8 cellular contexts compared by ENCODE assay signal in the genomic region with DNA sequence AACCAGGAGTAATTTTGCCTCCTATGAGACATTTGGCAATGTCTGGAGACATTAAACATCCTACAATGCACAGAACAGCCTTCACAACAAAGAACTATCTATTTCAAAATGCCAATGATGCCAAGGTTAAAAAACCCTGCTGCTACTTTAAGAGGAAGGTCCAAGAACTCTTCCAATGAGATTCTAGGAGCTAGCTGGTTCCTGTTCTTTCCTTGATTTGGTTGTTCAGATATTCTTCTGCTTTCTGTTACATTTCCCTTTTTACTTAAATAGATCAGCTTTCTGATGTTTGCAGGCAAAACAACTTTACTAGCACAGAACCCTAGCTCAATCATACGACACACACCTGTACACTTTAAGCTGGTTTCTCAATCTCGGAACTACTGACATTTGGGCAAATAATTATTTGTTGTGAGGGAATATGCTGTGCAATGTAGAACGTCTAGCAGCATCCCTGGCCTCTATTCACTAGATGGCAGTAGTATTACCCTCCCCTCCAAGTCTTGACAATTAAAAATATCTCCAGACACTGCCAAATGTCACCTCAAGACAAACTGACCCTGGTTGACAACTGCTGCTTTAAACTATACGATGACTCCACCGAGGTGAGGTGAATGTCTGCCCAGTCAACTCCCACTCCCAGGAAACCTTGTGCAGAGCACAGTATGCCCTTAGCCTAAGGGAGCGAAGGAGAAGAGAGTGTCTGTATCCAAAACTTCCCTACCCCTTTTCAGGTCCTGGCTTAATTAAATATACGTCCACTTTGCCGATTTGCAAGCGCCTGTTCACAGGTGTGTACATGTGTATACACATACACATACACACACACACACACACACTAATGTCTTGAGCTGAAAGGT. TPM values are rescaled to one million over a fixed set of nuclear protein-coding genes. Genes with fewer than 3 reads are reported as not detected.
DNase-seq lines count a peak whose midpoint lies in the region; ATAC-seq and TF ChIP-seq lines count a peak whose summit lies in the region.

No MANE protein-coding gene starts in this region.

- no peak for ATAC-seq in activated CD4-positive, alpha-beta T cell treated with anti-CD3 and anti-CD28 coated beads for 36 hours
- ATAC-seq in naive thymus-derived CD4-positive, alpha-beta T cell: no peak
- no peak for ATAC-seq in left lung

- peaks cover 22% of the 10 kb centered on the region for H3K36me3 Mint-ChIP-seq in activated CD4-positive, alpha-beta T cell treated with anti-CD3 and anti-CD28 coated beads for 36 hours (ENCODE audit: low read depth)
- peaks cover 0 to 14% (median 10%) of the 10 kb centered on the region in 5 donors for H3K36me3 Mint-ChIP-seq in naive thymus-derived CD4-positive, alpha-beta T cell
- H3K36me3 Mint-ChIP-seq in activated naive CD4-positive, alpha-beta T cell treated with anti-CD3 and anti-CD28 coated beads, Interleukin-2, amount 10 ng/mL, durations not matched to agents 7 days and 5 days: peaks cover 1% of the 10 kb centered on the region

- H3K4me1 ChIP-seq in naive thymus-derived CD4-positive, alpha-beta T cell (ENCODE audit: control insufficient read depth in 2 of 2, insufficient read depth in 2 of 2, low read length in 2 of 2): peaks cover 4 to 13% of the 10 kb centered on the region in 2 donors
- H3K4me1 ChIP-seq in left lung: peaks cover 0 to 55% of the 10 kb centered on the region in 2 donors
- H3K4me1 ChIP-seq in tibial artery: peaks cover 0 to 49% (median 26%) of the 10 kb centered on the region in 4 donors

- CTCF ChIA-PET in activated CD4-positive, alpha-beta T cell treated with anti-CD3 and anti-CD28 coated beads for 36 hours (lab: Charles Lee): interaction anchor here (0.6 to 0.7 kb wide), 3 partner anchors 42 to 140 kb away, joined by 3 to 4 read pairs (median 3); no protein-coding TSS in a partner anchor
- CTCF ChIA-PET in naive thymus-derived CD4-positive, alpha-beta T cell (lab: Charles Lee): interaction anchor here (1.0 kb wide), 1 partner anchor 17 kb away, joined by 6 read pairs; no protein-coding TSS in a partner anchor
- CTCF ChIA-PET in activated naive CD4-positive, alpha-beta T cell treated with anti-CD3 and anti-CD28 coated beads, Interleukin-2, amount 10 ng/mL, durations not matched to agents 7 days and 5 days (lab: Charles Lee): interaction anchor here (0.9 to 3.2 kb wide), 6 partner anchors 11 to 604 kb away, joined by 3 to 12 read pairs (median 3); no protein-coding TSS in a partner anchor

- no peaks in the 10 kb centered on the region for H3K27me3 ChIP-seq in naive thymus-derived CD4-positive, alpha-beta T cell (ENCODE audit: control insufficient read depth in 2 of 2, insufficient read depth in 2 of 2, low read length in 2 of 2)
- no peaks in the 10 kb centered on the region for H3K27me3 ChIP-seq in left lung
- no peaks in the 10 kb centered on the region for H3K27me3 ChIP-seq in tibial artery

- H3K9me3 ChIP-seq in naive thymus-derived CD4-positive, alpha-beta T cell (ENCODE audit: control insufficient read depth in 2 of 3, low read length in 3 of 3): no peaks in the 10 kb centered on the region
- no peaks in the 10 kb centered on the region for H3K9me3 ChIP-seq in left lung
- no peaks in the 10 kb centered on the region for H3K9me3 ChIP-seq in tibial artery

- POLR2A ChIA-PET in activated CD4-positive, alpha-beta T cell treated with anti-CD3 and anti-CD28 coated beads for 36 hours (lab: Charles Lee): interaction anchor here (0.6 to 2.4 kb wide), 2 partner anchors 7 to 62 kb away, joined by 4 to 6 read pairs; partner anchors contain the start of gene ACTR6
- POLR2A ChIA-PET in naive thymus-derived CD4-positive, alpha-beta T cell (lab: Charles Lee): no interaction called here

- H3K27me3 Mint-ChIP-seq in activated CD4-positive, alpha-beta T cell treated with anti-CD3 and anti-CD28 coated beads for 36 hours: no peaks in the 10 kb centered on the region
- no peaks in the 10 kb centered on the region for H3K27me3 Mint-ChIP-seq in naive thymus-derived CD4-positive, alpha-beta T cell
- no peaks in the 10 kb centered on the region for H3K27me3 Mint-ChIP-seq in activated naive CD4-positive, alpha-beta T cell treated with anti-CD3 and anti-CD28 coated beads, Interleukin-2, amount 10 ng/mL, durations not matched to agents 7 days and 5 days

- peak in 1 of 2 donors; percentile 24 for TF ChIP-seq CTCF in left lung (IDR thresholded peaks at IDR 0.05)
- TF ChIP-seq CTCF in tibial artery (IDR thresholded peaks at IDR 0.05): peak in 1 of 2 experiments; percentile 21

- DNase-seq in activated CD4-positive, alpha-beta T cell treated with anti-CD3 and anti-CD28 coated beads for 36 hours: no peak
- DNase-seq in activated CD4-positive, alpha-beta T cell treated with anti-CD3 and anti-CD28 coated beads, Interleukin-2, amount 50 U/mL, for 1 hour: no peak
- DNase-seq in HT-29 (ENCODE audit: low spot score) (peak; percentile 56), amniotic epithelial cell (ENCODE audit: low read depth) (peak; percentile 12), left lung (no peak), tibial artery (no peak)
- DNase-seq in naive thymus-derived CD4-positive, alpha-beta T cell: peak in 5 of 9 donors; percentile 6 to 24 (median 14)
- DNase-seq in activated naive CD4-positive, alpha-beta T cell treated with anti-CD3 and anti-CD28 coated beads, Interleukin-2, amount 10 ng/mL, durations not matched to agents 7 days and 5 days: no peak

- no peaks in the 10 kb centered on the region for H3K9me3 Mint-ChIP-seq in activated CD4-positive, alpha-beta T cell treated with anti-CD3 and anti-CD28 coated beads for 36 hours (ENCODE audit: low read depth)
- H3K9me3 Mint-ChIP-seq in naive thymus-derived CD4-positive, alpha-beta T cell: peaks cover 0 to 2% (median 0%) of the 10 kb centered on the region in 11 donors
- no peaks in the 10 kb centered on the region for H3K9me3 Mint-ChIP-seq in activated naive CD4-positive, alpha-beta T cell treated with anti-CD3 and anti-CD28 coated beads, Interleukin-2, amount 10 ng/mL, durations not matched to agents 7 days and 5 days

- peak overlapping the region; percentile 35 for H3K4me3 Mint-ChIP-seq in activated CD4-positive, alpha-beta T cell treated with anti-CD3 and anti-CD28 coated beads for 36 hours
- peak overlapping the region in 2 of 10 donors; percentile 1 to 21 for H3K4me3 Mint-ChIP-seq in naive thymus-derived CD4-positive, alpha-beta T cell
- no peak overlapping the region for H3K4me3 Mint-ChIP-seq in activated naive CD4-positive, alpha-beta T cell treated with anti-CD3 and anti-CD28 coated beads, Interleukin-2, amount 10 ng/mL, durations not matched to agents 7 days and 5 days

- peak overlapping the region; percentile 7 for H3K27ac Mint-ChIP-seq in activated CD4-positive, alpha-beta T cell treated with anti-CD3 and anti-CD28 coated beads for 36 hours
- peak overlapping the region in 1 of 9 donors; percentile 26 for H3K27ac Mint-ChIP-seq in naive thymus-derived CD4-positive, alpha-beta T cell
- H3K27ac Mint-ChIP-seq in activated naive CD4-positive, alpha-beta T cell treated with anti-CD3 and anti-CD28 coated beads, Interleukin-2, amount 10 ng/mL, durations not matched to agents 7 days and 5 days: no peak overlapping the region

- H3K36me3 ChIP-seq in naive thymus-derived CD4-positive, alpha-beta T cell (ENCODE audit: control insufficient read depth in 2 of 3, insufficient read depth in 3 of 3, low read length in 3 of 3): peaks cover 0 to 4% (median 0%) of the 10 kb centered on the region in 3 experiments
- H3K36me3 ChIP-seq in left lung: no peaks in the 10 kb centered on the region
- H3K36me3 ChIP-seq in tibial artery: no peaks in the 10 kb centered on the region

- H3K27ac ChIP-seq in naive thymus-derived CD4-positive, alpha-beta T cell (ENCODE audit: low read depth, low read length): no peak overlapping the region
- H3K27ac ChIP-seq in left lung (peak overlapping the region in 1 of 2 donors; percentile 14), tibial artery (peak overlapping the region in 1 of 2 donors; percentile 11)

- peaks cover 52% of the 10 kb centered on the region for H3K4me1 Mint-ChIP-seq in activated CD4-positive, alpha-beta T cell treated with anti-CD3 and anti-CD28 coated beads for 36 hours
- peaks cover 34 to 64% (median 55%) of the 10 kb centered on the region in 7 donors for H3K4me1 Mint-ChIP-seq in naive thymus-derived CD4-positive, alpha-beta T cell
- H3K4me1 Mint-ChIP-seq in activated naive CD4-positive, alpha-beta T cell treated with anti-CD3 and anti-CD28 coated beads, Interleukin-2, amount 10 ng/mL, durations not matched to agents 7 days and 5 days: peaks cover 41% of the 10 kb centered on the region

- intact Hi-C loops in activated CD4-positive, alpha-beta T cell treated with anti-CD3 and anti-CD28 coated beads for 36 hours (cut with DNase I, micrococcal nuclease): no loop called here
- intact Hi-C loops in naive thymus-derived CD4-positive, alpha-beta T cell (cut with micrococcal nuclease): loop anchor here in 1 of 2 donors (5.0 kb wide), 1 partner anchor 1096 kb away; no protein-coding TSS in a partner anchor
- intact Hi-C loops in left lung (cut with DNase I): no loop called here
- intact Hi-C loops in tibial artery (cut with DNase I; ENCODE audit: low total_unique reads): loop anchor here (10.0 kb wide), 1 partner anchor 57 kb away; no protein-coding TSS in a partner anchor

- no peak overlapping the region for H3K4me3 ChIP-seq in naive thymus-derived CD4-positive, alpha-beta T cell (ENCODE audit: low read length)
- no peak overlapping the region for H3K4me3 ChIP-seq in left lung
- no peak overlapping the region for H3K4me3 ChIP-seq in tibial artery

RNA-seq across cellular contexts. Expression of gene BLTP3B, which starts 4.4 kb away (rescaled TPM):
- total RNA-seq in activated CD4-positive, alpha-beta T cell treated with anti-CD3 and anti-CD28 coated beads for 36 hours: 10 to 100 TPM; 39.5 to 48.7 TPM
- 13.4 and 14.4 TPM in 2 replicates for total RNA-seq in HT-29 (2014; rRNA removed; shearing (Covaris generic))
- 10 to 100 TPM; 13.1 to 28.9 (median 18.0) TPM for total RNA-seq in naive thymus-derived CD4-positive, alpha-beta T cell
- 10 to 100 TPM; 12.7 to 13.5 TPM for polyA plus RNA-seq in naive thymus-derived CD4-positive, alpha-beta T cell
- 10 to 100 TPM; 26.9 to 33.0 TPM for total RNA-seq in left lung

Comparison
In these comparisons a context has a peak if more than half of its experiments do, and no peak if none do; other contexts are left out.
1. DNase-seq: peak in HT-29 (single experiment), amniotic epithelial cell (single experiment) and naive thymus-derived CD4-positive, alpha-beta T cell (5 of 9); none in activated CD4-positive, alpha-beta T cell treated with anti-CD3 and anti-CD28 coated beads for 36 hours (single experiment), activated CD4-positive, alpha-beta T cell treated with anti-CD3 and anti-CD28 coated beads, Interleukin-2, amount 50 U/mL, for 1 hour (single experiment), left lung (0 of 2), tibial artery (0 of 2) and activated naive CD4-positive, alpha-beta T cell treated with anti-CD3 and anti-CD28 coated beads, Interleukin-2, amount 10 ng/mL, durations not matched to agents 7 days and 5 days (single experiment).